In the genomic region with DNA sequence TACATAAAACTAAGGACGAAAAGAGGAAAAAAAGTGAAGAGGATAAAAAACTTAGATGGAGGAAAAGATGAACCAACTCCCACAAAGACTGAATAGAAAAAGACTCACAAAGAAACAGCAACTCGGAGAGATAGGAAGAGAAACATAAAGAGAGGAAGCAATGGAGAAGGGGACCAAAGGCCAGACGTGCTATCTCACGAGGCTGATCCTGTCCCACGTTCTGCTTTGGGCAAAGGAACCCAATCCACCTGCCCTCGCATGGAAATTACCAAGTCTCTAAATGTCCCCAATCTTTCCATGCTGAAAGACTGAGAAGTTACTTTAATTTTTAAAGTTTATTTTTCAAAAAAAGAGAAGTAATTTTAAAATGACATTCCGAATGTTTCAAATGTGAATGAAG, we compare ENCODE assay signal across 22 cellular contexts.
"Had no signal": no experiment of that assay in that cellular context is flagged by ENCODE, and none has a peak within 500 bp of the region (broad histone marks: within the 10 kb centered on the region; RNA-seq: fewer than 3 reads in every experiment).

No MANE protein-coding gene starts in this region.

- H3K4me3 Mint-ChIP-seq: naive thymus-derived CD8-positive, alpha-beta T cell; neural crest cell; stimulated activated naive B cell treated with anti-CD40 and anti-IgM and Interleukin-4, amounts not matched to agents 10 μg/mL and 1 μg/mL and 100 μg/mL, for 72 hours; stimulated activated naive CD8-positive, alpha-beta T cell treated with anti-CD3 and anti-CD28 coated beads, Interleukin-15, amount 100 ng/mL, for 72 hours had no signal

- DNase-seq: dorsolateral prefrontal cortex; effector CD8-positive, alpha-beta T cell; gastrocnemius medialis; heart right ventricle; hypothalamus; kidney glomerular epithelial cell; mucosa of descending colon; naive thymus-derived CD8-positive, alpha-beta T cell; posterior cingulate gyrus; sigmoid colon; stimulated activated CD4-positive, alpha-beta T cell treated with anti-CD3 and anti-CD28 coated beads, Interleukin-2, amount 100 ng/mL, for 24 hours; stimulated activated CD4-positive, alpha-beta T cell treated with anti-CD3 and anti-CD28 coated beads, Interleukin-4, amount 100 ng/mL, for 4 hours; stimulated activated naive B cell treated with anti-CD40 and anti-IgM and Interleukin-4, amounts not matched to agents 10 μg/mL and 1 μg/mL and 100 μg/mL, for 72 hours; stimulated activated naive CD8-positive, alpha-beta T cell treated with anti-CD3 and anti-CD28 coated beads, Interleukin-15, amount 100 ng/mL, for 72 hours; testis; upper lobe of right lung had no signal

- H3K27me3 Mint-ChIP-seq: naive thymus-derived CD8-positive, alpha-beta T cell; stimulated activated naive B cell treated with anti-CD40 and anti-IgM and Interleukin-4, amounts not matched to agents 10 μg/mL and 1 μg/mL and 100 μg/mL, for 72 hours; stimulated activated naive CD8-positive, alpha-beta T cell treated with anti-CD3 and anti-CD28 coated beads, Interleukin-15, amount 100 ng/mL, for 72 hours had no signal

- H3K27me3 ChIP-seq: dorsolateral prefrontal cortex, esophagus muscularis mucosa, gastrocnemius medialis, heart right ventricle, sigmoid colon, testis, tibial nerve, upper lobe of right lung, vagina had no signal

- H3K9me3 Mint-ChIP-seq: naive thymus-derived CD8-positive, alpha-beta T cell; neural crest cell; stimulated activated naive B cell treated with anti-CD40 and anti-IgM and Interleukin-4, amounts not matched to agents 10 μg/mL and 1 μg/mL and 100 μg/mL, for 72 hours; stimulated activated naive CD8-positive, alpha-beta T cell treated with anti-CD3 and anti-CD28 coated beads, Interleukin-15, amount 100 ng/mL, for 72 hours had no signal

- ATAC-seq: gastrocnemius medialis; heart right ventricle; mucosa of descending colon; naive thymus-derived CD8-positive, alpha-beta T cell; stimulated activated naive B cell treated with anti-CD40 and anti-IgM and Interleukin-4, amounts not matched to agents 10 μg/mL and 1 μg/mL and 100 μg/mL, for 72 hours; stimulated activated naive CD8-positive, alpha-beta T cell treated with anti-CD3 and anti-CD28 coated beads, Interleukin-15, amount 100 ng/mL, for 72 hours had no signal

- H3K27ac Mint-ChIP-seq: stimulated activated naive B cell treated with anti-CD40 and anti-IgM and Interleukin-4, amounts not matched to agents 10 μg/mL and 1 μg/mL and 100 μg/mL, for 72 hours; stimulated activated naive CD8-positive, alpha-beta T cell treated with anti-CD3 and anti-CD28 coated beads, Interleukin-15, amount 100 ng/mL, for 72 hours had no signal

- H3K27ac ChIP-seq: dorsolateral prefrontal cortex, epithelial cell of prostate, esophagus muscularis mucosa, gastrocnemius medialis, heart right ventricle, sigmoid colon, skin epidermis, testis, upper lobe of right lung, vagina had no signal

- H3K4me3 ChIP-seq: dorsolateral prefrontal cortex, esophagus muscularis mucosa, gastrocnemius medialis, heart right ventricle, mucosa of descending colon, sigmoid colon, skin epidermis, testis, tibial nerve, upper lobe of right lung, vagina had no signal

- H3K4me1 ChIP-seq: gastrocnemius medialis, testis, upper lobe of right lung, vagina had no signal
